ENCODE assay signal across 15 cellular contexts in genomic region chr22:49723478-49724029, GRCh38.
A peak's percentile ranks its signal among the peaks of the same experiment; 100 is the strongest.
DNase-seq lines count a peak whose midpoint lies in the region; ATAC-seq and TF ChIP-seq lines count a peak whose summit lies in the region.
"Had no signal": no experiment of that assay in that cellular context is flagged by ENCODE, and none has a peak within 500 bp of the region (broad histone marks: within the 10 kb centered on the region; RNA-seq: fewer than 3 reads in every experiment).

No MANE protein-coding gene starts in this region.

- H3K4me1 ChIP-seq in A673 (ENCODE audit: insufficient read depth, low read length, poor library complexity, severe bottlenecking), result peaks cover 10% of the 10 kb centered on the region
- peaks cover 13% of the 10 kb centered on the region for H3K4me1 ChIP-seq in CD4-positive, alpha-beta memory T cell (ENCODE audit: insufficient read depth, low read length)

- TF ChIP-seq CTCF in A673 (conservative IDR thresholded peaks at IDR 0.05; ENCODE audit: low read depth, low read length), result no peak

- no peaks in the 10 kb centered on the region for H3K9me3 ChIP-seq in A673 (ENCODE audit: low read depth, low read length, poor library complexity, severe bottlenecking)
- H3K9me3 ChIP-seq in CD4-positive, alpha-beta memory T cell (ENCODE audit: control insufficient read depth in 1 of 2, low read length in 2 of 2), result no peaks in the 10 kb centered on the region

- CTCF ChIA-PET in A673 (lab: Charles Lee) (no interaction called here), T-cell (lab: Charles Lee) (no interaction called here)
- CTCF ChIA-PET in CD4-positive, alpha-beta memory T cell (lab: Charles Lee; ENCODE audit: partially characterized antibody), result interaction anchor here (0.7 kb wide), 1 partner anchor 43 kb away, joined by 3 read pairs; no protein-coding TSS in a partner anchor

- ATAC-seq in T-cell (replicated peaks in 1 of 4) (no peak), GM21360 (IDR thresholded peaks at IDR 0.05; ENCODE audit: unreplicated experiment) (no peak)
- ATAC-seq in effector memory CD8-positive, alpha-beta T cell (replicated peaks), result no peak

- no peak for DNase-seq in A673 (ENCODE audit: low spot score)
- DNase-seq in CD4-positive, alpha-beta memory T cell, result no peak
- DNase-seq in T-cell, result no peak
- DNase-seq in effector memory CD8-positive, alpha-beta T cell, result no peak
- no peak for DNase-seq in SW 1271 (lab: John Stamatoyannopoulos, UW)
- DNase-seq in NCI-H2227 (lab: John Stamatoyannopoulos, UW; ENCODE audit: unreplicated experiment), result no peak
- DNase-seq in C1 segment of cervical spinal cord (lab: John Stamatoyannopoulos, UW), result no peak
- DNase-seq: EL, hippocampal formation, NCI-H2107, SIG-M5 had no signal

- no peaks in the 10 kb centered on the region for H3K36me3 ChIP-seq in A673 (ENCODE audit: insufficient read depth, low read length, poor library complexity, severe bottlenecking)
- H3K36me3 ChIP-seq in CD4-positive, alpha-beta memory T cell (ENCODE audit: insufficient read depth, low read length), result no peaks in the 10 kb centered on the region
- H3K36me3 ChIP-seq: tibial nerve had no signal

- peak overlapping the region in 6 of 7 donors; percentile 13 to 88 (median 69) for H3K27ac Mint-ChIP-seq in CD4-positive, alpha-beta memory T cell
- H3K27ac Mint-ChIP-seq in T-cell, result peak overlapping the region; percentile 82 to 90
- peak overlapping the region; percentile 88 to 93 for H3K27ac Mint-ChIP-seq in effector memory CD8-positive, alpha-beta T cell
- H3K27ac Mint-ChIP-seq: CD14-positive monocyte; dendritic cell treated with granulocyte-macrophage colony-stimulating factor and Interleukin-4, amounts not matched to agents 40 ng/mL and 50 ng/mL, for 4 days had no signal

- H3K27ac ChIP-seq in A673 (ENCODE audit: low read depth, low read length, poor library complexity, severe bottlenecking), result no peak overlapping the region
- H3K27ac ChIP-seq in CD4-positive, alpha-beta memory T cell (ENCODE audit: low read depth, low read length), result no peak overlapping the region
- H3K27ac ChIP-seq: tibial nerve had no signal

- intact Hi-C loops in A673 (cut with micrococcal nuclease; ENCODE audit: unreplicated experiment), result no loop called here
- intact Hi-C loops in CD4-positive, alpha-beta memory T cell (cut with micrococcal nuclease), result loop anchor here (10.0 kb wide), 1 partner anchor 419 kb away; no protein-coding TSS in a partner anchor

- peak overlapping the region; percentile 86 to 97 (median 94) for H3K4me3 Mint-ChIP-seq in CD4-positive, alpha-beta memory T cell
- peak overlapping the region; percentile 81 to 97 (median 90) for H3K4me3 Mint-ChIP-seq in T-cell
- H3K4me3 Mint-ChIP-seq in effector memory CD8-positive, alpha-beta T cell, result peak overlapping the region; percentile 86 to 95
- H3K4me3 Mint-ChIP-seq: dendritic cell treated with granulocyte-macrophage colony-stimulating factor and Interleukin-4, amounts not matched to agents 40 ng/mL and 50 ng/mL, for 4 days had no signal

- H3K4me1 Mint-ChIP-seq in CD4-positive, alpha-beta memory T cell, result peaks cover 6 to 11% (median 9%) of the 10 kb centered on the region in 4 donors
- H3K4me1 Mint-ChIP-seq in T-cell, result peaks cover 14 to 21% (median 14%) of the 10 kb centered on the region in 3 donors
- peaks cover 3 to 9% of the 10 kb centered on the region in 2 donors for H3K4me1 Mint-ChIP-seq in effector memory CD8-positive, alpha-beta T cell (ENCODE audit: low read depth in 2 of 2)

- peaks cover 23% of the 10 kb centered on the region for H3K27me3 ChIP-seq in A673 (replicated peaks; ENCODE audit: insufficient read depth, low read depth, low read length, poor library complexity)
- H3K27me3 ChIP-seq in CD4-positive, alpha-beta memory T cell (ENCODE audit: insufficient read depth, low read length), result no peaks in the 10 kb centered on the region

- BruUV-seq in A673 (replicated peaks; lab: Mats Ljungman, UMichigan), result no TSS peak

- no peaks in the 10 kb centered on the region for H3K9me3 Mint-ChIP-seq in CD4-positive, alpha-beta memory T cell
- H3K9me3 Mint-ChIP-seq in T-cell, result no peaks in the 10 kb centered on the region
- no peaks in the 10 kb centered on the region for H3K9me3 Mint-ChIP-seq in effector memory CD8-positive, alpha-beta T cell
- H3K9me3 Mint-ChIP-seq: dendritic cell treated with granulocyte-macrophage colony-stimulating factor and Interleukin-4, amounts not matched to agents 40 ng/mL and 50 ng/mL, for 4 days had no signal

- POLR2A ChIA-PET in A673 (lab: Charles Lee; ENCODE audit: low non-redundant PET), result no interaction called here
- POLR2A ChIA-PET in CD4-positive, alpha-beta memory T cell (lab: Charles Lee; ENCODE audit: partially characterized antibody), result no interaction called here
- POLR2A ChIA-PET in T-cell (lab: Charles Lee), result no interaction called here

- H3K36me3 Mint-ChIP-seq in CD4-positive, alpha-beta memory T cell, result no peaks in the 10 kb centered on the region
- H3K36me3 Mint-ChIP-seq in T-cell, result no peaks in the 10 kb centered on the region
- H3K36me3 Mint-ChIP-seq in effector memory CD8-positive, alpha-beta T cell (ENCODE audit: insufficient read depth), result peaks cover 2% of the 10 kb centered on the region
- H3K36me3 Mint-ChIP-seq: CD14-positive monocyte had no signal

- peak overlapping the region; percentile 55 for H3K4me3 ChIP-seq in A673 (ENCODE audit: low read depth, low read length, poor library complexity, severe bottlenecking)
- H3K4me3 ChIP-seq in CD4-positive, alpha-beta memory T cell (ENCODE audit: low read length in 2 of 2), result peak overlapping the region in 1 of 2 donors; percentile 75

- H3K27me3 Mint-ChIP-seq in CD4-positive, alpha-beta memory T cell, result peaks cover 7 to 9% of the 10 kb centered on the region in 2 donors
- peaks cover 16 to 21% of the 10 kb centered on the region in 2 donors for H3K27me3 Mint-ChIP-seq in T-cell
- peaks cover 13 to 27% of the 10 kb centered on the region in 2 donors for H3K27me3 Mint-ChIP-seq in effector memory CD8-positive, alpha-beta T cell
